In the genomic region with DNA sequence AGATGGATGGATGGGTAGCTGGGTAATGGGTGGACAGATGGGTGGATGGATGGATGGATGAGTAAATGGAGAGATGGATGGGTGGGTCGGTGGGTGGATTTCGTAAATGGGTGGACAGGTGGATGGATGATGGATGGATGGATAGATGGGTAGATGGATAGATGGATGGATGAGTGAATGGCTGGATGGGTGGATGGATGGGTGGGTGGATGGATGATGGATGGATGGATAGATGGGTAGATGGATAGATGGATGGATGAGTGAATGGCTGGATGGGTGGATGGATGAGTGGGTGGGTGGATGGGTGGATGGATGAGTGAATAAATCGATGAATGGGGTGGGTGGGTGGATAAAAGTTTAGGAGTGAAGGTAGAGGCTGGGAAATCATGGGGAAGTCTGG, we compare ENCODE assay signal across 9 cellular contexts. TPM values are rescaled to one million over a fixed set of nuclear protein-coding genes. Genes with fewer than 3 reads are reported as not detected.
DNase-seq lines count a peak whose midpoint lies in the region; ATAC-seq, FAIRE-seq and TF ChIP-seq lines count a peak whose summit lies in the region.
"Not testable (repeated sequence)": the region's sequence is repeated elsewhere in the genome, so short reads cannot be mapped to it uniquely, and the experiment has no call there.
"Had no signal": no experiment of that assay in that cellular context is flagged by ENCODE, and none has a peak within 500 bp of the region (broad histone marks: within the 10 kb centered on the region; RNA-seq: fewer than 3 reads in every experiment).

No MANE protein-coding gene starts in this region.

- H3K9ac ChIP-seq in DND-41 (ENCODE audit: low read depth, low read length) (peak overlapping the region; percentile 44), IMR-90 (ENCODE audit: low read depth, low read length) (peak overlapping the region; percentile 73; the same call in 1 of the 2 replicates)

- not testable (repeated sequence) for TF ChIP-seq CTCF in A549 (IDR thresholded peaks at IDR 0.05); DND-41 (IDR thresholded peaks at IDR 0.05; ENCODE audit: borderline replicate concordance, extremely low read depth, low read length, poor library complexity, severe bottlenecking); IMR-90 (conservative IDR thresholded peaks at IDR 0.05; ENCODE audit: low read depth, low read length); MCF 10A (IDR thresholded peaks at IDR 0.05; ENCODE audit: unreplicated experiment); foreskin keratinocyte (conservative IDR thresholded peaks at IDR 0.05); stomach (IDR thresholded peaks at IDR 0.05)

- not testable (repeated sequence) for TF ChIP-seq EP300 in A549 (IDR thresholded peaks at IDR 0.05); stomach (IDR thresholded peaks at IDR 0.05)

- H3K9me3 ChIP-seq in A549; DND-41 (ENCODE audit: insufficient read depth, low read length, severe bottlenecking); IMR-90 (ENCODE audit: control insufficient read depth, insufficient read depth, low read length); SJSA1 (replicated peaks); naive thymus-derived CD4-positive, alpha-beta T cell (ENCODE audit: control insufficient read depth in 2 of 3, low read length in 3 of 3); stomach: not testable (repeated sequence)

- not testable (repeated sequence) for H3K4me3 Mint-ChIP-seq in MCF 10A (ENCODE audit: unreplicated experiment)
- H3K4me3 Mint-ChIP-seq in naive thymus-derived CD4-positive, alpha-beta T cell = peak overlapping the region in 3 of 10 donors; percentile 29 to 79 (median 72)

- peak overlapping the region; percentile 94 to 99 for H4K8ac ChIP-seq in IMR-90 (ENCODE audit: low read depth in 2 of 2, low read length in 2 of 2)

- H3K27ac Mint-ChIP-seq in MCF 10A (ENCODE audit: low read depth, unreplicated experiment) = not testable (repeated sequence)
- peak overlapping the region in 3 of 9 donors; percentile 85 to 91 (median 87) for H3K27ac Mint-ChIP-seq in naive thymus-derived CD4-positive, alpha-beta T cell

- H3K79me2 ChIP-seq in DND-41 (ENCODE audit: insufficient read depth, low read length) = peaks cover 90% of the 10 kb centered on the region

- H2BK20ac ChIP-seq in IMR-90 (ENCODE audit: low read depth, low read length) = peak overlapping the region; percentile 100

- H3K56ac ChIP-seq in IMR-90 (ENCODE audit: extremely low read depth, insufficient read depth, low read length) = peak overlapping the region; percentile 93

- POLR2A ChIA-PET in A549 (lab: Yijun Ruan, JAX); IMR-90 (lab: Charles Lee; ENCODE audit: unreplicated experiment); naive thymus-derived CD4-positive, alpha-beta T cell (lab: Charles Lee): not testable (repeated sequence)
- POLR2A ChIA-PET in MCF 10A (lab: Yijun Ruan, JAX) = interaction anchor here (0.6 to 1.3 kb wide), 5 partner anchors 12 to 407 kb away, joined by 3 to 7 read pairs (median 5); no protein-coding TSS in a partner anchor

- H3K23ac ChIP-seq in IMR-90 (ENCODE audit: low read depth, low read length) = peak overlapping the region; percentile 100

- peak overlapping the region; percentile 97 for H4K91ac ChIP-seq in IMR-90 (ENCODE audit: insufficient read depth, low read depth, low read length)

- H3K27ac ChIP-seq in A549 (peak overlapping the region; percentile 76 to 86), DND-41 (ENCODE audit: low read length) (peak overlapping the region; percentile 93), IMR-90 (ENCODE audit: insufficient read depth, low read length) (peak overlapping the region; percentile 88), SJSA1 (peak overlapping the region; percentile 94), foreskin keratinocyte (peak overlapping the region; percentile 99), stomach (peak overlapping the region in 4 of 5 donors; percentile 37 to 75 (median 47))
- H3K27ac ChIP-seq in naive thymus-derived CD4-positive, alpha-beta T cell (ENCODE audit: low read depth, low read length) = peak overlapping the region; percentile 49

- peaks cover 0 to 17% of the 10 kb centered on the region in 2 experiments; a peak in 2 of 4 replicates for H3K79me1 ChIP-seq in IMR-90 (ENCODE audit: low read depth in 1 of 2, low read length in 2 of 2)

- peaks cover 12% of the 10 kb centered on the region for H3K4me1 ChIP-seq in A549
- H3K4me1 ChIP-seq in DND-41 (ENCODE audit: insufficient read depth, low read length) = peaks cover 69% of the 10 kb centered on the region
- H3K4me1 ChIP-seq in IMR-90 (ENCODE audit: control insufficient read depth, insufficient read depth, low read length); foreskin keratinocyte; stomach: not testable (repeated sequence)
- peaks cover 16% of the 10 kb centered on the region for H3K4me1 ChIP-seq in SJSA1 (replicated peaks)
- peaks cover 17 to 24% of the 10 kb centered on the region in 2 donors for H3K4me1 ChIP-seq in naive thymus-derived CD4-positive, alpha-beta T cell (ENCODE audit: control insufficient read depth in 2 of 2, insufficient read depth in 2 of 2, low read length in 2 of 2)

- DNase-seq in A549 (ENCODE audit: low read depth in 1 of 2, low spot score in 1 of 2); DND-41; IMR-90; SJSA1 (ENCODE audit: low read depth in 1 of 2, low spot score in 2 of 2); MCF 10A (ENCODE audit: unreplicated experiment); foreskin keratinocyte; naive thymus-derived CD4-positive, alpha-beta T cell; stomach: not testable (repeated sequence)

- not testable (repeated sequence) for H3K27me3 Mint-ChIP-seq in MCF 10A (ENCODE audit: insufficient read depth, unreplicated experiment); naive thymus-derived CD4-positive, alpha-beta T cell

- H2AFZ ChIP-seq in DND-41 (ENCODE audit: low read depth, low read length) = not testable (repeated sequence)
- peak overlapping the region; percentile 72 for H2AFZ ChIP-seq in IMR-90 (replicated peaks; ENCODE audit: low read length, poor library complexity)

- H2AK9ac ChIP-seq in IMR-90 (replicated peaks; ENCODE audit: low read depth, low read length, poor library complexity) = peak overlapping the region; percentile 100

- TF ChIP-seq RAD21 in A549 (conservative IDR thresholded peaks at IDR 0.05 in 1 of 2, IDR thresholded peaks at IDR 0.05 in 1 of 2); IMR-90 (IDR thresholded peaks at IDR 0.05; ENCODE audit: low read length): not testable (repeated sequence)

- peak overlapping the region; percentile 100 for H2AK5ac ChIP-seq in IMR-90 (ENCODE audit: low read depth, low read length)

- H3K4me1 Mint-ChIP-seq in MCF 10A (ENCODE audit: insufficient read depth, unreplicated experiment) = not testable (repeated sequence)
- H3K4me1 Mint-ChIP-seq in naive thymus-derived CD4-positive, alpha-beta T cell = peaks cover 0 to 18% (median 0%) of the 10 kb centered on the region in 7 donors

- TF ChIP-seq POLR2A in A549 (IDR thresholded peaks at IDR 0.05; ENCODE audit: low read length); IMR-90 (IDR thresholded peaks at IDR 0.05; ENCODE audit: low read depth, low read length); stomach (IDR thresholded peaks at IDR 0.05): not testable (repeated sequence)

- peak overlapping the region; percentile 99; the same call in 2 of the 3 replicates for H2BK15ac ChIP-seq in IMR-90 (ENCODE audit: low read depth, low read length)

- not testable (repeated sequence) for H3K9me3 Mint-ChIP-seq in MCF 10A (ENCODE audit: unreplicated experiment); naive thymus-derived CD4-positive, alpha-beta T cell

- peak overlapping the region; percentile 82 for H3K18ac ChIP-seq in IMR-90 (ENCODE audit: low read depth, low read length)

- CTCF ChIA-PET in A549 (lab: Yijun Ruan, JAX); IMR-90 (lab: Yijun Ruan, JAX); naive thymus-derived CD4-positive, alpha-beta T cell (lab: Charles Lee): not testable (repeated sequence)
- CTCF ChIA-PET in MCF 10A (lab: Yijun Ruan, JAX) = interaction anchor here (0.6 kb wide), 1 partner anchor 231 kb away, joined by 3 read pairs; no protein-coding TSS in a partner anchor

- in situ Hi-C loops in IMR-90 (cut with MboI; ENCODE audit: low sequenced_read_pairs) = not testable (repeated sequence)

- FAIRE-seq in A549 (lab: Jason Lieb, UNC) = not testable (repeated sequence)

- peak overlapping the region; percentile 54 for H3K4me2 ChIP-seq in A549
- not testable (repeated sequence) for H3K4me2 ChIP-seq in DND-41 (ENCODE audit: insufficient read depth, low read length); IMR-90 (ENCODE audit: low read depth, low read length)

- BruUV-seq in IMR-90 (replicated peaks; lab: Mats Ljungman, UMichigan) = not testable (repeated sequence)
- BruUV-seq in MCF 10A (replicated peaks; lab: Mats Ljungman, UMichigan) = TSS peak; percentile 68

- peaks cover 35% of the 10 kb centered on the region for H4K20me1 ChIP-seq in DND-41 (ENCODE audit: insufficient read depth, low read length)
- H4K20me1 ChIP-seq in IMR-90 (ENCODE audit: insufficient read depth, low read length) = not testable (repeated sequence)

- intact Hi-C loops in IMR-90 (cut with micrococcal nuclease); naive thymus-derived CD4-positive, alpha-beta T cell (cut with micrococcal nuclease); stomach (cut with DNase I; ENCODE audit: low total_unique reads): not testable (repeated sequence)
- intact Hi-C loops in MCF 10A (cut with micrococcal nuclease) = loop anchor here (2.0 kb wide), 1 partner anchor 30 kb away; a partner anchor contains a TSS

- peak overlapping the region; percentile 100 for H3K14ac ChIP-seq in IMR-90 (replicated peaks; ENCODE audit: low read depth, low read length)

- H3K36me3 Mint-ChIP-seq in MCF 10A (ENCODE audit: insufficient read depth, unreplicated experiment) = peaks cover 47% of the 10 kb centered on the region
- H3K36me3 Mint-ChIP-seq in naive thymus-derived CD4-positive, alpha-beta T cell = peaks cover 0 to 42% (median 0%) of the 10 kb centered on the region in 5 donors

- 67% methylated on average over 3 of the region's 3 CpGs for WGBS in A549 (ENCODE audit: missing lambda C conversion rate)
- 85 to 100% methylated on average over 3 of the region's 3 CpGs for WGBS in IMR-90 (ENCODE audit: extremely low coverage in 2 of 2, insufficient read length in 1 of 2), 2 experiments
- WGBS in stomach, 5 donors = 91 to 94% (median 92%) methylated on average over 3 of the region's 3 CpGs

- H4K5ac ChIP-seq in IMR-90 (ENCODE audit: low read depth, low read length) = peak overlapping the region; percentile 86

- not testable (repeated sequence) for H3K27me3 ChIP-seq in DND-41 (ENCODE audit: insufficient read depth, low read length, poor library complexity); IMR-90 (ENCODE audit: control insufficient read depth, insufficient read depth, low read length); SJSA1 (replicated peaks); foreskin keratinocyte; naive thymus-derived CD4-positive, alpha-beta T cell (ENCODE audit: control insufficient read depth in 2 of 2, insufficient read depth in 2 of 2, low read length in 2 of 2)
- H3K27me3 ChIP-seq in stomach = peaks cover 0 to 23% (median 4%) of the 10 kb centered on the region in 3 donors

- H2BK120ac ChIP-seq in IMR-90 (ENCODE audit: low read depth, low read length) = peak overlapping the region; percentile 99

- dilution Hi-C loops in IMR-90 (cut with HindIII; ENCODE audit: low sequenced_read_pairs, unreplicated experiment) = not testable (repeated sequence)

- not testable (repeated sequence) for H3K4me3 ChIP-seq in A549; IMR-90 (ENCODE audit: insufficient read depth, low read depth, low read length); stomach
- peak overlapping the region in 1 of 2 experiments; percentile 15; a peak in 1 of 4 replicates for H3K4me3 ChIP-seq in DND-41 (ENCODE audit: low read depth in 1 of 2, low read length in 2 of 2)
- peak overlapping the region; percentile 24 for H3K4me3 ChIP-seq in SJSA1
- H3K4me3 ChIP-seq in naive thymus-derived CD4-positive, alpha-beta T cell (ENCODE audit: low read length) = peak overlapping the region; percentile 31

- H3K9me1 ChIP-seq in IMR-90 (ENCODE audit: insufficient read depth, low read length) = peaks cover 13% of the 10 kb centered on the region

- H3K4ac ChIP-seq in IMR-90 (ENCODE audit: low read depth, low read length) = peak overlapping the region; percentile 100

- peak overlapping the region; percentile 100 for H2BK5ac ChIP-seq in IMR-90 (ENCODE audit: low read depth, low read length, poor library complexity, severe bottlenecking)

- ATAC-seq in A549; DND-41 (ENCODE audit: insufficient read depth, low read depth); IMR-90 (ENCODE audit: low read depth); foreskin keratinocyte; naive thymus-derived CD4-positive, alpha-beta T cell: not testable (repeated sequence)

- H3K36me3 ChIP-seq in DND-41 (ENCODE audit: insufficient read depth, low read length) = peaks cover 97% of the 10 kb centered on the region
- H3K36me3 ChIP-seq in IMR-90 (ENCODE audit: control insufficient read depth, insufficient read depth, low read length); SJSA1; naive thymus-derived CD4-positive, alpha-beta T cell (ENCODE audit: control insufficient read depth in 2 of 3, insufficient read depth in 3 of 3, low read length in 3 of 3): not testable (repeated sequence)
- peaks cover 0 to 24% (median 7%) of the 10 kb centered on the region in 4 donors for H3K36me3 ChIP-seq in stomach

RNA-seq across cellular contexts. Expression of a gene that starts 18.6 kb away (rescaled TPM):
- polyA plus RNA-seq in A549 (2011; rRNA removed) = 0.06 and 0.07 TPM in 2 replicates
- 0.07 and 0.10 TPM in 2 replicates for polyA plus RNA-seq in A549 (2012; cell fraction: cytosol; rRNA removed)
- polyA plus RNA-seq in A549 (2012; cell fraction: nucleus; rRNA removed) = 0.16 TPM in 1 of 2 replicates, not detected in the other
- polyA plus RNA-seq in A549 (2017; fragmentation: RNase III; extraction: RNeasy Plus Mini Kit Qiagen cat#74134 plus additional on column Dnase treatment) = 0.04 TPM in 1 of 3 replicates, not detected in the others
- polyA minus RNA-seq in A549 (2011; rRNA and poly(A)+ RNA removed) = not detected in 2 replicates
- 0.18 and 0.28 TPM in 2 replicates for total RNA-seq in IMR-90 (2012; rRNA removed)
- polyA plus RNA-seq in IMR-90 (2012; rRNA removed) = 0.04 TPM in 1 of 2 replicates, not detected in the other
- 0.04 TPM in 1 of 2 replicates, not detected in the other for polyA plus RNA-seq in IMR-90 (2012; cell fraction: cytosol; rRNA removed)
- 0.33 and 0.40 TPM in 2 replicates for polyA plus RNA-seq in IMR-90 (2012; cell fraction: nucleus; rRNA removed; ENCODE audit: low replicate concordance)
- total RNA-seq in SJSA1 (2014; rRNA removed; shearing (Covaris generic)) = 0.05 TPM in 1 of 2 replicates, not detected in the other
- total RNA-seq in MCF 10A (2022) = 32.9 and 47.1 TPM in 2 replicates
- 114 and 130 TPM in 2 replicates for total RNA-seq in foreskin keratinocyte
- 109 and 126 TPM in 2 replicates for polyA plus RNA-seq in foreskin keratinocyte
- 100 to 1,000 TPM in 1 of 5 experiments, 10 to 100 TPM in 1, 1 to 10 TPM in 1, under 1 TPM in 2; 0.73 to 131 (median 6.6) TPM for total RNA-seq in naive thymus-derived CD4-positive, alpha-beta T cell
- under 1 TPM in 1 of 2 donors, not detected in 1; 0.09 TPM for polyA plus RNA-seq in naive thymus-derived CD4-positive, alpha-beta T cell
- 1 to 10 TPM in 2 of 5 donors, under 1 TPM in 1, not detected in 2; 0.45 to 4.8 (median 4.5) TPM for total RNA-seq in stomach
- polyA plus RNA-seq in stomach = 10 to 100 TPM in 1 of 3 donors, 1 to 10 TPM in 2; 4.9 to 15.1 (median 7.8) TPM
- total RNA-seq: renal cortical epithelial cell had no signal

RNA-seq across cellular contexts. Expression of a gene that starts 24.1 kb away (rescaled TPM):
- polyA plus RNA-seq in A549 (2011; rRNA removed) (0.09 TPM in 1 of 2 replicates, not detected in the other), A549 (2017; fragmentation: RNase III; extraction: RNeasy Plus Mini Kit Qiagen cat#74134 plus additional on column Dnase treatment) (0.08 to 0.33 TPM (median 0.17 TPM) in 3 replicates), IMR-90 (2012; rRNA removed) (not detected in 2 replicates), foreskin keratinocyte (0.16 TPM in 1 of 2 replicates, not detected in the other), stomach (1 to 10 TPM; 1.3 to 2.3 (median 2.2) TPM)
- polyA plus RNA-seq in A549 (2012; cell fraction: cytosol; rRNA removed) = 0.19 and 0.22 TPM in 2 replicates
- 0.77 and 1.0 TPM in 2 replicates for polyA plus RNA-seq in A549 (2012; cell fraction: nucleus; rRNA removed)
- not detected in 2 replicates for polyA minus RNA-seq in A549 (2011; rRNA and poly(A)+ RNA removed)
- total RNA-seq in IMR-90 (2012; rRNA removed) (not detected in 2 replicates), MCF 10A (2022) (0.39 and 0.44 TPM in 2 replicates), foreskin keratinocyte (0.11 and 0.27 TPM in 2 replicates), stomach (10 to 100 TPM in 2 of 5 donors, 1 to 10 TPM in 1, not detected in 2; 4.6 to 22.2 (median 11.6) TPM)
- not detected in 2 replicates for polyA plus RNA-seq in IMR-90 (2012; cell fraction: cytosol; rRNA removed)
- polyA plus RNA-seq in IMR-90 (2012; cell fraction: nucleus; rRNA removed; ENCODE audit: low replicate concordance) = 0.05 TPM in 1 of 2 replicates, not detected in the other
- total RNA-seq in SJSA1 (2014; rRNA removed; shearing (Covaris generic)) = not detected in 2 replicates
- total RNA-seq in naive thymus-derived CD4-positive, alpha-beta T cell = 100 to 1,000 TPM in 3 of 5 experiments, 10 to 100 TPM in 2; 61.0 to 238 (median 181) TPM
- polyA plus RNA-seq in naive thymus-derived CD4-positive, alpha-beta T cell = 100 to 1,000 TPM; 332 to 589 TPM

RNA-seq across cellular contexts. Expression of a gene that starts 31.3 kb away (rescaled TPM):
- polyA plus RNA-seq in A549 (2011; rRNA removed) (22.8 and 27.6 TPM in 2 replicates), A549 (2017; fragmentation: RNase III; extraction: RNeasy Plus Mini Kit Qiagen cat#74134 plus additional on column Dnase treatment) (55.5 to 58.5 TPM (median 55.5 TPM) in 3 replicates), IMR-90 (2012; rRNA removed) (90.8 and 95.4 TPM in 2 replicates), foreskin keratinocyte (109 and 111 TPM in 2 replicates), stomach (10 to 100 TPM; 42.3 to 45.8 (median 44.6) TPM)
- 67.0 and 93.6 TPM in 2 replicates for polyA plus RNA-seq in A549 (2012; cell fraction: cytosol; rRNA removed)
- 158 and 222 TPM in 2 replicates for polyA plus RNA-seq in A549 (2012; cell fraction: nucleus; rRNA removed)
- 22.9 and 32.2 TPM in 2 replicates for polyA minus RNA-seq in A549 (2011; rRNA and poly(A)+ RNA removed)
- total RNA-seq in IMR-90 (2012; rRNA removed) (32.8 and 35.6 TPM in 2 replicates), MCF 10A (2022) (72.1 and 84.1 TPM in 2 replicates), foreskin keratinocyte (97.8 and 100 TPM in 2 replicates), stomach (100 to 1,000 TPM in 2 of 5 donors, 10 to 100 TPM in 3; 16.7 to 381 (median 93.6) TPM)
- polyA plus RNA-seq in IMR-90 (2012; cell fraction: cytosol; rRNA removed) = 81.8 and 106 TPM in 2 replicates
- 68.5 and 190 TPM in 2 replicates for polyA plus RNA-seq in IMR-90 (2012; cell fraction: nucleus; rRNA removed; ENCODE audit: low replicate concordance)
- 143 and 148 TPM in 2 replicates for total RNA-seq in SJSA1 (2014; rRNA removed; shearing (Covaris generic))
- 10 to 100 TPM; 45.4 to 64.7 (median 53.7) TPM for total RNA-seq in naive thymus-derived CD4-positive, alpha-beta T cell
- 10 to 100 TPM; 19.9 to 48.1 TPM for polyA plus RNA-seq in naive thymus-derived CD4-positive, alpha-beta T cell

Comparison
In these comparisons a context has a peak if more than half of its experiments do, and no peak if none do; other contexts are left out.
1. H3K27ac ChIP-seq: peak in every context shown above with its lines; median percentile 99 in foreskin keratinocyte; 94 in SJSA1; 93 in DND-41; 88 in IMR-90; 81 in A549; 49 in naive thymus-derived CD4-positive, alpha-beta T cell; 47 in stomach.